Comparison of ENCODE assay signal across 16 cellular contexts in genomic region chr3:11305509-11305908, GRCh38. TPM values are rescaled to one million over a fixed set of nuclear protein-coding genes. Genes with fewer than 3 reads are reported as not detected.
DNase-seq lines count a peak whose midpoint lies in the region; ATAC-seq and TF ChIP-seq lines count a peak whose summit lies in the region.
"Had no signal": no experiment of that assay in that cellular context is flagged by ENCODE, and none has a peak within 500 bp of the region (broad histone marks: within the 10 kb centered on the region; RNA-seq: fewer than 3 reads in every experiment).

No MANE protein-coding gene starts in this region.

- DNase-seq in DMS53 (lab: John Stamatoyannopoulos, UW), result peak; percentile 25
- no peak for DNase-seq in DMS53 treated with DMSO at 0.1 percent for 48 hours (lab: John Stamatoyannopoulos, UW; ENCODE audit: unreplicated experiment)
- no peak for DNase-seq in HL-60 (ENCODE audit: low read depth in 1 of 2, low spot score in 1 of 2)
- DNase-seq in brain microvascular endothelial cell, result no peak
- peak; percentile 26 for DNase-seq in myocyte (ENCODE audit: low read depth)
- no peak for DNase-seq in inferior parietal cortex (ENCODE audit: extremely low spot score)
- no peak for DNase-seq in NCI-H1417 treated with DMSO at 0.1 percent for 48 hours (lab: John Stamatoyannopoulos, UW)
- DNase-seq: CD8-positive, alpha-beta memory T cell; esophagus squamous epithelium; hypothalamus; left ventricle myocardium inferior; MG63; sigmoid colon; stimulated activated naive CD8-positive, alpha-beta T cell treated with anti-CD3 and anti-CD28 coated beads, Interleukin-15, Interleukin-2, amounts not matched to agents 100 U/mL and 50 U/mL, for 24 hours had no signal

- ATAC-seq in GM18907 (IDR thresholded peaks at IDR 0.05; ENCODE audit: unreplicated experiment), result no peak
- ATAC-seq: stimulated activated naive CD8-positive, alpha-beta T cell treated with anti-CD3 and anti-CD28 coated beads, Interleukin-15, Interleukin-2, amounts not matched to agents 100 U/mL and 50 U/mL, for 24 hours had no signal

- peaks cover 45% of the 10 kb centered on the region for H3K36me3 ChIP-seq in brain microvascular endothelial cell (replicated peaks)

- H3K27me3 ChIP-seq in HL-60 (ENCODE audit: insufficient read depth, poor library complexity, severe bottlenecking), result no peaks in the 10 kb centered on the region
- no peaks in the 10 kb centered on the region for H3K27me3 ChIP-seq in brain microvascular endothelial cell (replicated peaks)
- H3K27me3 ChIP-seq: esophagus squamous epithelium, MG63, sigmoid colon had no signal

- no peak overlapping the region for H3K4me3 ChIP-seq in HL-60 (replicated peaks; ENCODE audit: insufficient read depth, low read length)
- H3K4me3 ChIP-seq in brain microvascular endothelial cell (ENCODE audit: low read depth, low read length), result no peak overlapping the region
- H3K4me3 ChIP-seq: esophagus squamous epithelium, left ventricle myocardium inferior, MG63, sigmoid colon had no signal

- in situ Hi-C loops in brain microvascular endothelial cell (cut with HindIII; ENCODE audit: low pct_ligation_motif_present, low sequenced_read_pairs), result no loop called here

- no peak for TF ChIP-seq CTCF in HL-60 (IDR thresholded peaks at IDR 0.05; ENCODE audit: insufficient read depth, low read length)
- TF ChIP-seq CTCF in brain microvascular endothelial cell (IDR thresholded peaks at IDR 0.05; ENCODE audit: low read depth, low read length, missing control alignments), result no peak

- H3K27ac ChIP-seq in HL-60 (replicated peaks) (0 out of 2 replicates have a peak overlapping the region, but pooled peaks have one; percentile 7), brain microvascular endothelial cell (peak overlapping the region; percentile 0)
- H3K27ac ChIP-seq: 22Rv1, left ventricle myocardium inferior, sigmoid colon had no signal

RNA-seq across cellular contexts. Expression of gene ATG7, which starts 33.3 kb away (rescaled TPM):
- total RNA-seq in myocyte, result 16.8 and 24.3 TPM in 2 replicates
- 19.4 TPM for polyA plus RNA-seq in myocyte (2012)

Comparison
In these comparisons a context has a peak if more than half of its experiments do, and no peak if none do; other contexts are left out.
1. DNase-seq: peak in DMS53 (single experiment) and myocyte (single experiment); none in DMS53 treated with DMSO at 0.1 percent for 48 hours (single experiment), HL-60 (0 of 2), brain microvascular endothelial cell (single experiment), inferior parietal cortex (single experiment) and NCI-H1417 treated with DMSO at 0.1 percent for 48 hours (single experiment).